1 cellular context compared by ENCODE assay signal in genomic region chr10:100878291-100878910, GRCh38.
TF ChIP-seq lines count a peak whose summit lies in the region.

No MANE protein-coding gene starts in this region.

TF ChIP-seq in HepG2, 621 proteins besides CTCF, POLR2A, EP300 and RAD21 (continued from another document and continues in another):
- TF ChIP-seq, protein P1, sequence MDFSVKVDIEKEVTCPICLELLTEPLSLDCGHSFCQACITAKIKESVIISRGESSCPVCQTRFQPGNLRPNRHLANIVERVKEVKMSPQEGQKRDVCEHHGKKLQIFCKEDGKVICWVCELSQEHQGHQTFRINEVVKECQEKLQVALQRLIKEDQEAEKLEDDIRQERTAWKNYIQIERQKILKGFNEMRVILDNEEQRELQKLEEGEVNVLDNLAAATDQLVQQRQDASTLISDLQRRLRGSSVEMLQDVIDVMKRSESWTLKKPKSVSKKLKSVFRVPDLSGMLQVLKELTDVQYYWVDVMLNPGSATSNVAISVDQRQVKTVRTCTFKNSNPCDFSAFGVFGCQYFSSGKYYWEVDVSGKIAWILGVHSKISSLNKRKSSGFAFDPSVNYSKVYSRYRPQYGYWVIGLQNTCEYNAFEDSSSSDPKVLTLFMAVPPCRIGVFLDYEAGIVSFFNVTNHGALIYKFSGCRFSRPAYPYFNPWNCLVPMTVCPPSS (IDR thresholded peaks at IDR 0.05) = no peak
- TF ChIP-seq ZMAT5 (CRISPR knock-in tag; IDR thresholded peaks at IDR 0.05; ENCODE audit: borderline replicate concordance, low read depth) (no peak), ZIK1 (CRISPR knock-in tag; IDR thresholded peaks at IDR 0.05; ENCODE audit: borderline replicate concordance, low read depth) (no peak), ZNF256 (CRISPR knock-in tag; conservative IDR thresholded peaks at IDR 0.05) (no peak), ZNF138 (CRISPR knock-in tag; IDR thresholded peaks at IDR 0.05; ENCODE audit: low read depth) (no peak), RBFOX2 (IDR thresholded peaks at IDR 0.05; ENCODE audit: low read depth, low read length) (no peak), TGIF2 (CRISPR knock-in tag; IDR thresholded peaks at IDR 0.05) (no peak), SP2 (CRISPR knock-in tag; IDR thresholded peaks at IDR 0.05) (no peak), YY1 (IDR thresholded peaks at IDR 0.05; ENCODE audit: insufficient read depth, insufficient replicate concordance, low read depth, low read length) (peak; percentile 39), ISX (CRISPR knock-in tag; conservative IDR thresholded peaks at IDR 0.05) (no peak), ZNF33A (CRISPR knock-in tag; IDR thresholded peaks at IDR 0.05; ENCODE audit: borderline replicate concordance) (no peak), SIN3B (IDR thresholded peaks at IDR 0.05; ENCODE audit: low read length) (no peak), ZNF75D (CRISPR knock-in tag; IDR thresholded peaks at IDR 0.05; ENCODE audit: borderline replicate concordance) (no peak), ZSCAN12 (CRISPR knock-in tag; IDR thresholded peaks at IDR 0.05) (no peak), SIN3A (IDR thresholded peaks at IDR 0.05; ENCODE audit: borderline replicate concordance, low read depth, low read length) (no peak), ZBTB7B (CRISPR knock-in tag; IDR thresholded peaks at IDR 0.05) (peak; percentile 48; the same call in 1 of the 2 replicates), SAFB2 (CRISPR knock-in tag; IDR thresholded peaks at IDR 0.05; ENCODE audit: borderline replicate concordance, low read depth) (no peak), ZNF160 (CRISPR knock-in tag; IDR thresholded peaks at IDR 0.05) (no peak), PAXIP1 (CRISPR knock-in tag; conservative IDR thresholded peaks at IDR 0.05) (0 out of 2 replicates have a peak, but pooled peaks have one; percentile 20), RXRA (CRISPR knock-in tag; IDR thresholded peaks at IDR 0.05) (peak; percentile 56), ZSCAN25 (CRISPR knock-in tag; IDR thresholded peaks at IDR 0.05) (no peak), MTF1 (CRISPR knock-in tag; IDR thresholded peaks at IDR 0.05) (no peak), MLXIP (CRISPR knock-in tag; IDR thresholded peaks at IDR 0.05; ENCODE audit: borderline replicate concordance) (no peak), ZNF629 (CRISPR knock-in tag; conservative IDR thresholded peaks at IDR 0.05) (no peak), THAP9 (CRISPR knock-in tag; IDR thresholded peaks at IDR 0.05; ENCODE audit: borderline replicate concordance) (0 out of 2 replicates have a peak, but pooled peaks have one; percentile 22), SRSF9 (IDR thresholded peaks at IDR 0.05; ENCODE audit: borderline replicate concordance, insufficient read depth, low read depth, low read length, poor library complexity, severe bottlenecking) (no peak), ZNF260 (CRISPR knock-in tag; IDR thresholded peaks at IDR 0.05; ENCODE audit: borderline replicate concordance, low read depth) (no peak), HHEX (CRISPR knock-in tag; IDR thresholded peaks at IDR 0.05) (no peak), ZNF772 (CRISPR knock-in tag; IDR thresholded peaks at IDR 0.05) (peak; percentile 19; the same call in 1 of the 2 replicates), ADNP (CRISPR knock-in tag; IDR thresholded peaks at IDR 0.05) (no peak), NBN (conservative IDR thresholded peaks at IDR 0.05) (no peak), ZNF225 (CRISPR knock-in tag; IDR thresholded peaks at IDR 0.05) (no peak), HOXA7 (CRISPR knock-in tag; IDR thresholded peaks at IDR 0.05) (no peak), ZFX (CRISPR knock-in tag; IDR thresholded peaks at IDR 0.05; ENCODE audit: low read depth) (peak; percentile 39), SETDB1 (CRISPR knock-in tag; IDR thresholded peaks at IDR 0.05; ENCODE audit: borderline replicate concordance) (no peak)
- TF ChIP-seq, protein P2, sequence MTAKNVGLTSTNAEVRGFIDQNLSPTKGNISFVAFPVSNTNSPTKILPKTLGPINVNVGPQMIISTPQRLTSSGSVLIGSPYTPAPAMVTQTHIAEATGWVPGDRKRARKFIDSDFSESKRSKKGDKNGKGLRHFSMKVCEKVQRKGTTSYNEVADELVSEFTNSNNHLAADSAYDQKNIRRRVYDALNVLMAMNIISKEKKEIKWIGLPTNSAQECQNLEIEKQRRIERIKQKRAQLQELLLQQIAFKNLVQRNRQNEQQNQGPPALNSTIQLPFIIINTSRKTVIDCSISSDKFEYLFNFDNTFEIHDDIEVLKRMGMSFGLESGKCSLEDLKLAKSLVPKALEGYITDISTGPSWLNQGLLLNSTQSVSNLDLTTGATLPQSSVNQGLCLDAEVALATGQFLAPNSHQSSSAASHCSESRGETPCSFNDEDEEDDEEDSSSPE (CRISPR knock-in tag; IDR thresholded peaks at IDR 0.05) = no peak
- TF ChIP-seq, protein P3, sequence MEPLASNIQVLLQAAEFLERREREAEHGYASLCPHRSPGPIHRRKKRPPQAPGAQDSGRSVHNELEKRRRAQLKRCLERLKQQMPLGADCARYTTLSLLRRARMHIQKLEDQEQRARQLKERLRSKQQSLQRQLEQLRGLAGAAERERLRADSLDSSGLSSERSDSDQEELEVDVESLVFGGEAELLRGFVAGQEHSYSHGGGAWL (CRISPR knock-in tag; IDR thresholded peaks at IDR 0.05) = no peak
- TF ChIP-seq, protein P4, sequence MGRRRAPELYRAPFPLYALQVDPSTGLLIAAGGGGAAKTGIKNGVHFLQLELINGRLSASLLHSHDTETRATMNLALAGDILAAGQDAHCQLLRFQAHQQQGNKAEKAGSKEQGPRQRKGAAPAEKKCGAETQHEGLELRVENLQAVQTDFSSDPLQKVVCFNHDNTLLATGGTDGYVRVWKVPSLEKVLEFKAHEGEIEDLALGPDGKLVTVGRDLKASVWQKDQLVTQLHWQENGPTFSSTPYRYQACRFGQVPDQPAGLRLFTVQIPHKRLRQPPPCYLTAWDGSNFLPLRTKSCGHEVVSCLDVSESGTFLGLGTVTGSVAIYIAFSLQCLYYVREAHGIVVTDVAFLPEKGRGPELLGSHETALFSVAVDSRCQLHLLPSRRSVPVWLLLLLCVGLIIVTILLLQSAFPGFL (CRISPR knock-in tag; IDR thresholded peaks at IDR 0.05) = no peak
- TF ChIP-seq, protein P5, sequence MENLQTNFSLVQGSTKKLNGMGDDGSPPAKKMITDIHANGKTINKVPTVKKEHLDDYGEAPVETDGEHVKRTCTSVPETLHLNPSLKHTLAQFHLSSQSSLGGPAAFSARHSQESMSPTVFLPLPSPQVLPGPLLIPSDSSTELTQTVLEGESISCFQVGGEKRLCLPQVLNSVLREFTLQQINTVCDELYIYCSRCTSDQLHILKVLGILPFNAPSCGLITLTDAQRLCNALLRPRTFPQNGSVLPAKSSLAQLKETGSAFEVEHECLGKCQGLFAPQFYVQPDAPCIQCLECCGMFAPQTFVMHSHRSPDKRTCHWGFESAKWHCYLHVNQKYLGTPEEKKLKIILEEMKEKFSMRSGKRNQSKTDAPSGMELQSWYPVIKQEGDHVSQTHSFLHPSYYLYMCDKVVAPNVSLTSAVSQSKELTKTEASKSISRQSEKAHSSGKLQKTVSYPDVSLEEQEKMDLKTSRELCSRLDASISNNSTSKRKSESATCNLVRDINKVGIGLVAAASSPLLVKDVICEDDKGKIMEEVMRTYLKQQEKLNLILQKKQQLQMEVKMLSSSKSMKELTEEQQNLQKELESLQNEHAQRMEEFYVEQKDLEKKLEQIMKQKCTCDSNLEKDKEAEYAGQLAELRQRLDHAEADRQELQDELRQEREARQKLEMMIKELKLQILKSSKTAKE (CRISPR knock-in tag; IDR thresholded peaks at IDR 0.05; ENCODE audit: borderline replicate concordance) = no peak
- TF ChIP-seq, protein P6, sequence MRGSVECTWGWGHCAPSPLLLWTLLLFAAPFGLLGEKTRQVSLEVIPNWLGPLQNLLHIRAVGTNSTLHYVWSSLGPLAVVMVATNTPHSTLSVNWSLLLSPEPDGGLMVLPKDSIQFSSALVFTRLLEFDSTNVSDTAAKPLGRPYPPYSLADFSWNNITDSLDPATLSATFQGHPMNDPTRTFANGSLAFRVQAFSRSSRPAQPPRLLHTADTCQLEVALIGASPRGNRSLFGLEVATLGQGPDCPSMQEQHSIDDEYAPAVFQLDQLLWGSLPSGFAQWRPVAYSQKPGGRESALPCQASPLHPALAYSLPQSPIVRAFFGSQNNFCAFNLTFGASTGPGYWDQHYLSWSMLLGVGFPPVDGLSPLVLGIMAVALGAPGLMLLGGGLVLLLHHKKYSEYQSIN (CRISPR knock-in tag; IDR thresholded peaks at IDR 0.05; ENCODE audit: borderline replicate concordance) = no peak
